In the genomic region with DNA sequence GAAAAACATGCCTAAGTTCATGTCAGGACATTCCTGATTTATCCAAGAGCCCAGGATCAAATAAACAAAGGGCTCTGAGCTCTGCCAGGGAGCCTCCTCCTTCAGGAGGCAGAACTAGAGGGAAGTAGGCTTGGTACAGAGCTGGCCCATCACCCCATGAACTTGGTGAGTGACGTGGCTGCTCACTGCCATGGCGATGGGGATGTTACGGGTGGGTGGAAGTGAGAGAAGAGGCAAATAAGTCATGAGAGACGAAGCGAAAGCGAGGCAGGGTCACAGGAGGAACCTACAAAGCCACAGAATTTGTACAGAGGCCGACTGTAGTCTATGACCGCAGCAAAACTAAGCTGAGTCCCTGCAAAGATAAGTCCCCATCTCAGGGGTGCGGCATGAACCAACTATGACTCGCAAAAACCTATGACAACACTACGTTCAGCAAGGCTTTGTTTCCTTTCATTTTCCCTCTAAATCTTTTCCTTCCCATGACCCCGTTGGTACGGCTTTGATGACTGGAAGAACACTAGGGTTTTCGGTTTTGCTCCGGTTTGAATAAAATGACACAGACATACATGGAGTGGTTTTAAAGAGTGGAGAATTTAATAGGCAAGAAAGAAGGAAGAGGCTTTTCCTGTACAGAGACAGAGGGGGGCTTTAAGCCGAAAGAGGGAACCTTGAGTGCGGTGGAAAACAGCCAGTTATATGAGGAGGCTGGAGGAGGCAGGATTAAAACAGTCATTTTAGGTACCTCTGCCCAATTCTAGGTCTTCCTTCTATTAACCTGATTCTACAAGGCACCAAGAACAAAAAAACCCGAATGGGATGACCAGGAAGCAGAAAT, we compare ENCODE assay signal across 9 cellular contexts.
DNase-seq lines count a peak whose midpoint lies in the region; ATAC-seq and TF ChIP-seq lines count a peak whose summit lies in the region.
"Had no signal": no experiment of that assay in that cellular context is flagged by ENCODE, and none has a peak within 500 bp of the region (broad histone marks: within the 10 kb centered on the region; RNA-seq: fewer than 3 reads in every experiment).

No MANE protein-coding gene starts in this region.

- peaks cover 6% of the 10 kb centered on the region; the same call in 1 of the 2 replicates for H3K36me3 ChIP-seq in OCI-LY1 (ENCODE audit: insufficient read depth, low read length)
- H3K36me3 ChIP-seq: SJSA1 had no signal

- H3K4me3 ChIP-seq in GM08714 (ENCODE audit: low read length) = peak overlapping the region; percentile 62; the same call in 1 of the 2 replicates
- peak overlapping the region; percentile 49 for H3K4me3 ChIP-seq in OCI-LY1 (ENCODE audit: low read depth, low read length, poor library complexity, severe bottlenecking)
- H3K4me3 ChIP-seq: SJSA1 had no signal

- no peaks in the 10 kb centered on the region for H3K9me3 Mint-ChIP-seq in activated T-helper 2 cell treated with anti-CD3 and anti-CD28 coated beads, Interferon-gamma antibody, Interleukin-2, Interleukin-4, amounts not matched to agents 10 μg/mL and 5 μg/mL and 100 μg/mL, durations not matched to agents 14 hours and 24 hours and 36 hours

- H4K20me1 ChIP-seq in OCI-LY1 (ENCODE audit: insufficient read depth, low read length) = no peaks in the 10 kb centered on the region

- peaks cover 59% of the 10 kb centered on the region for H3K4me1 ChIP-seq in OCI-LY1 (ENCODE audit: insufficient read depth, low read length, severe bottlenecking)

- no peak for TF ChIP-seq CTCF in OCI-LY1 (IDR thresholded peaks at IDR 0.05; ENCODE audit: low read length)

- peak; percentile 62 for ATAC-seq in HG02571 (IDR thresholded peaks at IDR 0.05; ENCODE audit: unreplicated experiment)
- peak in 1 of 2 donors; percentile 27 for ATAC-seq in left cardiac atrium

- intact Hi-C loops in activated T-helper 2 cell treated with anti-CD3 and anti-CD28 coated beads, Interferon-gamma antibody, Interleukin-2, Interleukin-4, amounts not matched to agents 10 μg/mL and 5 μg/mL and 100 μg/mL, durations not matched to agents 14 hours and 24 hours and 36 hours (cut with micrococcal nuclease) = loop anchor here (1.0 kb wide), 2 partner anchors 22 to 47 kb away; no protein-coding TSS in a partner anchor
- intact Hi-C loops in left cardiac atrium (cut with DNase I) = loop anchor here (5.0 kb wide), 2 partner anchors 41 to 136 kb away; no protein-coding TSS in a partner anchor

- peaks cover 74% of the 10 kb centered on the region for H3K4me1 Mint-ChIP-seq in activated T-helper 2 cell treated with anti-CD3 and anti-CD28 coated beads, Interferon-gamma antibody, Interleukin-2, Interleukin-4, amounts not matched to agents 10 μg/mL and 5 μg/mL and 100 μg/mL, durations not matched to agents 14 hours and 24 hours and 36 hours (ENCODE audit: low read depth)

- peak; percentile 87 for DNase-seq in activated T-helper 2 cell treated with anti-CD3 and anti-CD28 coated beads, Interferon-gamma antibody, Interleukin-2, Interleukin-4, amounts not matched to agents 10 μg/mL and 5 μg/mL and 100 μg/mL, durations not matched to agents 14 hours and 24 hours and 36 hours (ENCODE audit: low spot score)
- peak; percentile 80 for DNase-seq in left cardiac atrium
- peak; percentile 80 to 85 (median 81) for DNase-seq in stimulated activated CD4-positive, alpha-beta T cell treated with anti-CD3 and anti-CD28 coated beads, Interleukin-12 subunit alpha, Interleukin-12 subunit beta, amount 100 ng/mL, for 48 hours (ENCODE audit: low read depth in 2 of 3, low spot score in 1 of 3)
- DNase-seq in COLO829 (ENCODE audit: low spot score) = no peak
- no peak for DNase-seq in retina

- H3K27me3 Mint-ChIP-seq in activated T-helper 2 cell treated with anti-CD3 and anti-CD28 coated beads, Interferon-gamma antibody, Interleukin-2, Interleukin-4, amounts not matched to agents 10 μg/mL and 5 μg/mL and 100 μg/mL, durations not matched to agents 14 hours and 24 hours and 36 hours (ENCODE audit: low read depth) = no peaks in the 10 kb centered on the region

- peak overlapping the region; percentile 95 for H3K27ac ChIP-seq in OCI-LY1 (ENCODE audit: low read depth, low read length, poor library complexity, severe bottlenecking)
- H3K27ac ChIP-seq: SJSA1 had no signal

- peaks cover 31% of the 10 kb centered on the region for H3K36me3 Mint-ChIP-seq in activated T-helper 2 cell treated with anti-CD3 and anti-CD28 coated beads, Interferon-gamma antibody, Interleukin-2, Interleukin-4, amounts not matched to agents 10 μg/mL and 5 μg/mL and 100 μg/mL, durations not matched to agents 14 hours and 24 hours and 36 hours (ENCODE audit: low read depth)

- H3K4me2 ChIP-seq in OCI-LY1 (ENCODE audit: low read length) = peak overlapping the region; percentile 89

- peak overlapping the region; percentile 68 for H3K9ac ChIP-seq in OCI-LY1 (ENCODE audit: low read length)

- H3K27ac Mint-ChIP-seq in activated T-helper 2 cell treated with anti-CD3 and anti-CD28 coated beads, Interferon-gamma antibody, Interleukin-2, Interleukin-4, amounts not matched to agents 10 μg/mL and 5 μg/mL and 100 μg/mL, durations not matched to agents 14 hours and 24 hours and 36 hours = peak overlapping the region; percentile 94

- peaks cover 25% of the 10 kb centered on the region for H3K79me2 ChIP-seq in OCI-LY1 (ENCODE audit: insufficient read depth, low read length)

- no peaks in the 10 kb centered on the region for H3K9me3 ChIP-seq in OCI-LY1 (ENCODE audit: low read length)
- H3K9me3 ChIP-seq: SJSA1 had no signal

- peak overlapping the region; percentile 77 for H3K4me3 Mint-ChIP-seq in activated T-helper 2 cell treated with anti-CD3 and anti-CD28 coated beads, Interferon-gamma antibody, Interleukin-2, Interleukin-4, amounts not matched to agents 10 μg/mL and 5 μg/mL and 100 μg/mL, durations not matched to agents 14 hours and 24 hours and 36 hours (ENCODE audit: low read depth)

- no peaks in the 10 kb centered on the region for H3K9me2 ChIP-seq in OCI-LY1 (ENCODE audit: low read depth, low read length)

- H2AFZ ChIP-seq in OCI-LY1 (ENCODE audit: low read length) = no peak overlapping the region

- H3K27me3 ChIP-seq in OCI-LY1 (ENCODE audit: insufficient read depth, low read length) = no peaks in the 10 kb centered on the region
- H3K27me3 ChIP-seq: SJSA1 had no signal

- H3F3A ChIP-seq in OCI-LY1 (ENCODE audit: insufficient read depth, low read length) = no peaks in the 10 kb centered on the region

Comparison
In these comparisons a context has a peak if more than half of its experiments do, and no peak if none do; other contexts are left out.
1. DNase-seq: peak in activated T-helper 2 cell treated with anti-CD3 and anti-CD28 coated beads, Interferon-gamma antibody, Interleukin-2, Interleukin-4, amounts not matched to agents 10 μg/mL and 5 μg/mL and 100 μg/mL, durations not matched to agents 14 hours and 24 hours and 36 hours (single experiment), left cardiac atrium (single experiment) and stimulated activated CD4-positive, alpha-beta T cell treated with anti-CD3 and anti-CD28 coated beads, Interleukin-12 subunit alpha, Interleukin-12 subunit beta, amount 100 ng/mL, for 48 hours (3 of 3); none in COLO829 (single experiment) and retina (single experiment).